8 cellular contexts compared by ENCODE assay signal in genomic region chr17:46195217-46195855, GRCh38. TPM values are rescaled to one million over a fixed set of nuclear protein-coding genes. Genes with fewer than 3 reads are reported as not detected.
A peak's percentile ranks its signal among the peaks of the same experiment; 100 is the strongest.
DNase-seq lines count a peak whose midpoint lies in the region; TF ChIP-seq lines count a peak whose summit lies in the region.

No MANE protein-coding gene starts in this region.

- peaks cover 3% of the 10 kb centered on the region for H3K36me3 Mint-ChIP-seq in activated naive CD4-positive, alpha-beta T cell treated with anti-CD3 and anti-CD28 coated beads, Interleukin-2, amount 50 U/mL, for 24 hours
- H3K36me3 Mint-ChIP-seq in endothelial cell (ENCODE audit: low read depth, unreplicated experiment) (peaks cover 17% of the 10 kb centered on the region), type B pancreatic cell (peaks cover 23% of the 10 kb centered on the region)

- TF ChIP-seq CTCF in endothelial cell (IDR thresholded peaks at IDR 0.05; ENCODE audit: unreplicated experiment) = peak; percentile 11
- TF ChIP-seq CTCF in type B pancreatic cell (conservative IDR thresholded peaks at IDR 0.05) = no peak

- H3K27me3 Mint-ChIP-seq in activated naive CD4-positive, alpha-beta T cell treated with anti-CD3 and anti-CD28 coated beads, Interleukin-2, amount 50 U/mL, for 24 hours = no peaks in the 10 kb centered on the region
- H3K27me3 Mint-ChIP-seq in endothelial cell (ENCODE audit: unreplicated experiment) (peaks cover 14% of the 10 kb centered on the region), type B pancreatic cell (no peaks in the 10 kb centered on the region)

- peak overlapping the region; percentile 86 for H3K27ac Mint-ChIP-seq in activated naive CD4-positive, alpha-beta T cell treated with anti-CD3 and anti-CD28 coated beads, Interleukin-2, amount 50 U/mL, for 24 hours
- H3K27ac Mint-ChIP-seq in endothelial cell (ENCODE audit: unreplicated experiment) = peak overlapping the region; percentile 22
- H3K27ac Mint-ChIP-seq in type B pancreatic cell = peak overlapping the region; percentile 88

- no peaks in the 10 kb centered on the region for H3K9me3 Mint-ChIP-seq in activated naive CD4-positive, alpha-beta T cell treated with anti-CD3 and anti-CD28 coated beads, Interleukin-2, amount 50 U/mL, for 24 hours
- H3K9me3 Mint-ChIP-seq in endothelial cell (ENCODE audit: unreplicated experiment) (no peaks in the 10 kb centered on the region), type B pancreatic cell (peaks cover 5% of the 10 kb centered on the region)

- H3K4me1 Mint-ChIP-seq in activated naive CD4-positive, alpha-beta T cell treated with anti-CD3 and anti-CD28 coated beads, Interleukin-2, amount 50 U/mL, for 24 hours = peaks cover 63% of the 10 kb centered on the region
- H3K4me1 Mint-ChIP-seq in endothelial cell (ENCODE audit: unreplicated experiment) (peaks cover 25% of the 10 kb centered on the region), type B pancreatic cell (ENCODE audit: unreplicated experiment) (peaks cover 28% of the 10 kb centered on the region)

- no peak for DNase-seq in activated naive CD4-positive, alpha-beta T cell treated with anti-CD3 and anti-CD28 coated beads, Interleukin-2, amount 50 U/mL, for 16 hours
- DNase-seq in SK-N-DZ (ENCODE audit: low spot score) (peak; percentile 44), endothelial cell (ENCODE audit: low spot score) (no peak), type B pancreatic cell (ENCODE audit: extremely low spot score, unreplicated experiment) (no peak), dermis blood vessel endothelial cell (no peak), foreskin melanocyte (no peak), COLO829 (ENCODE audit: low spot score) (no peak)

- H3K4me3 Mint-ChIP-seq in activated naive CD4-positive, alpha-beta T cell treated with anti-CD3 and anti-CD28 coated beads, Interleukin-2, amount 50 U/mL, for 24 hours = peak overlapping the region; percentile 81
- H3K4me3 Mint-ChIP-seq in endothelial cell (ENCODE audit: unreplicated experiment) = no peak overlapping the region
- peak overlapping the region; percentile 91 for H3K4me3 Mint-ChIP-seq in type B pancreatic cell

RNA-seq across cellular contexts. Expression of gene KANSL1, which starts 2.1 kb away (rescaled TPM):
- polyA plus RNA-seq in SK-N-DZ (2014; cell fraction: cytosol; rRNA removed) = 24.1 and 37.8 TPM in 2 replicates
- polyA plus RNA-seq in SK-N-DZ (2014; cell fraction: nucleus; rRNA removed) = 83.5 and 163 TPM in 2 replicates
- total RNA-seq in endothelial cell (ENCODE audit: unreplicated experiment) = 154 TPM
- total RNA-seq in type B pancreatic cell (ENCODE audit: low replicate concordance) = 85.4 and 129 TPM in 2 replicates
- total RNA-seq in dermis blood vessel endothelial cell = 52.9 and 87.0 TPM in 2 replicates

Comparison
In these comparisons a context has a peak if more than half of its experiments do, and no peak if none do; other contexts are left out.
1. H3K27ac Mint-ChIP-seq: peak in every context shown above with its lines; median percentile 88 in type B pancreatic cell; 86 in activated naive CD4-positive, alpha-beta T cell treated with anti-CD3 and anti-CD28 coated beads, Interleukin-2, amount 50 U/mL, for 24 hours; 22 in endothelial cell.